In the genomic region with DNA sequence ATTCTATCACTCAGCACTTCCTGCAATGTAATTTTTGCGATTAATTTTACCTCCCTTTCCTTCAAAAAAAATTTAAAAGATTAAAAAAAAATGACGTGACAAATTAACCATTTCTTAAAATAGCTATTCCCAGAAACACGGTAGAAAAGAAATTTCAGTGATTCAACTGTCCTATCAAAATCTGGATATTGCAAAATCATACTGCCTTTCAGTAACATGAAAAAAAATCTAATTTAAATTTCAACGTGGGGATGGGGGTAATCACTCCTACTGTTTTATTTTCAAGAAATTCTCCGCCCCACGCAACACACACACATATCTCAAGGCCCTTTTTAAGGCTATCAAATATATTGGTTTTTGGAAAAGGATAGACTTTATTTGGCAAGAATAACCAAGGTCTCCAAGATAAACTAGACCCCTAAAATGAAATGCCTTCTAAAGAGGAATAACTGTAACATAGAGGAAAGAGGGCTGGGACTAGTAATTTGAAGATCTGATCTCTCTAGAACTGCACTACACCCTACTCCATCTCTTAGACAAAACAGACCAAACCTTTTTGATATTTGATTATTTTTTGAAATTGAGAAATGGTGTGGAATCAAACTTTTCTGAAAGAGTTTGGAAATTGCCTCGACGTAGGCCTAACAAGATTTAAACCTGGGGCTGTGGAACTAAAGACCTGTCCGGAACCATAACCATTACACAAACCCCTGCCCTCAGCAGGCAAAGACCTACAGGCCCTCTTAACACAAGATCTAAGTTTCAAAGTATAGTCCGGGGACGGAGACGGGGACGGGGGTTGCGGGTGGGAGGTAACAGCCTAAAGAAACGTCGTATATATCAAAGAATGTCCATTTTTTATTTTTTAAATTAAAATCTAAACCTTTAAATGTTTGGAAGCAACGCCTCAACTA, we compare ENCODE assay signal across 9 cellular contexts. TPM values are rescaled to one million over a fixed set of nuclear protein-coding genes. Genes with fewer than 3 reads are reported as not detected.
DNase-seq lines count a peak whose midpoint lies in the region; ATAC-seq and TF ChIP-seq lines count a peak whose summit lies in the region.
"Had no signal": no experiment of that assay in that cellular context is flagged by ENCODE, and none has a peak within 500 bp of the region (broad histone marks: within the 10 kb centered on the region; RNA-seq: fewer than 3 reads in every experiment).

No MANE protein-coding gene starts in this region.

- no peaks in the 10 kb centered on the region for H3K27me3 Mint-ChIP-seq in activated T-helper 1 cell treated with anti-CD3 and anti-CD28 coated beads, Interleukin-12 subunit alpha, Interleukin-12 subunit beta, Interleukin-2, Interleukin-4 antibody, amounts not matched to agents 30 ng/mL and 10 ng/mL and 1 ng/mL, durations not matched to agents 14 hours and 24 hours and 36 hours (ENCODE audit: insufficient read depth)

- TF ChIP-seq CTCF in AG09309 (IDR thresholded peaks at IDR 0.05; ENCODE audit: control insufficient read depth, insufficient read depth, low read depth, low read length, missing control alignments) (no peak), psoas muscle (IDR thresholded peaks at IDR 0.05) (no peak)

- H3K4me1 ChIP-seq in psoas muscle = peaks cover 12% of the 10 kb centered on the region

- WGBS in psoas muscle, 3 donors = 6 to 8% (median 7%) methylated on average over 17 of the region's 17 CpGs

- no peaks in the 10 kb centered on the region for H3K9me3 ChIP-seq in psoas muscle

- intact Hi-C loops in activated T-helper 1 cell treated with anti-CD3 and anti-CD28 coated beads, Interleukin-12 subunit alpha, Interleukin-12 subunit beta, Interleukin-2, Interleukin-4 antibody, amounts not matched to agents 30 ng/mL and 10 ng/mL and 1 ng/mL, durations not matched to agents 14 hours and 24 hours and 36 hours (cut with micrococcal nuclease) = loop anchor here (1.0 to 10.0 kb wide), 16 partner anchors 15 to 554 kb away; a partner anchor contains a TSS
- intact Hi-C loops in psoas muscle (cut with DNase I) = loop anchor here in 1 of 2 donors (1.0 to 5.0 kb wide), 3 partner anchors 20 to 102 kb away; no protein-coding TSS in a partner anchor

- DNase-seq in AG09309 (ENCODE audit: low read depth) (no peak), H7 (peak; percentile 50), globus pallidus (ENCODE audit: low spot score) (peak; percentile 29), psoas muscle (no peak)
- DNase-seq in activated T-helper 1 cell treated with anti-CD3 and anti-CD28 coated beads, Interleukin-12 subunit alpha, Interleukin-12 subunit beta, Interleukin-2, Interleukin-4 antibody, amounts not matched to agents 30 ng/mL and 10 ng/mL and 1 ng/mL, durations not matched to agents 14 hours and 24 hours and 36 hours (ENCODE audit: low spot score) = no peak
- DNase-seq in central memory CD4-positive, alpha-beta T cell = no peak

- H3K4me3 Mint-ChIP-seq in activated T-helper 1 cell treated with anti-CD3 and anti-CD28 coated beads, Interleukin-12 subunit alpha, Interleukin-12 subunit beta, Interleukin-2, Interleukin-4 antibody, amounts not matched to agents 30 ng/mL and 10 ng/mL and 1 ng/mL, durations not matched to agents 14 hours and 24 hours and 36 hours = peak overlapping the region; percentile 86

- H3K27ac Mint-ChIP-seq in activated T-helper 1 cell treated with anti-CD3 and anti-CD28 coated beads, Interleukin-12 subunit alpha, Interleukin-12 subunit beta, Interleukin-2, Interleukin-4 antibody, amounts not matched to agents 30 ng/mL and 10 ng/mL and 1 ng/mL, durations not matched to agents 14 hours and 24 hours and 36 hours = peak overlapping the region; percentile 88

- ATAC-seq in psoas muscle = no peak
- ATAC-seq in GM19328 (IDR thresholded peaks at IDR 0.05; ENCODE audit: unreplicated experiment) = no peak
- no peak for ATAC-seq in HG03457 (IDR thresholded peaks at IDR 0.05; ENCODE audit: unreplicated experiment)

- peaks cover 34% of the 10 kb centered on the region for H3K4me1 Mint-ChIP-seq in activated T-helper 1 cell treated with anti-CD3 and anti-CD28 coated beads, Interleukin-12 subunit alpha, Interleukin-12 subunit beta, Interleukin-2, Interleukin-4 antibody, amounts not matched to agents 30 ng/mL and 10 ng/mL and 1 ng/mL, durations not matched to agents 14 hours and 24 hours and 36 hours (ENCODE audit: low read depth)

- H3K36me3 ChIP-seq in H7 (replicated peaks; ENCODE audit: control insufficient read depth, insufficient read depth, low read length) (no peaks in the 10 kb centered on the region; the same call in 1 of the 2 replicates), psoas muscle (ENCODE audit: insufficient read depth in 1 of 2, low read depth in 1 of 2) (peaks cover 0 to 8% of the 10 kb centered on the region in 2 donors)

- H3K27ac ChIP-seq in psoas muscle = peak overlapping the region; percentile 94

- no peaks in the 10 kb centered on the region for H3K9me3 Mint-ChIP-seq in activated T-helper 1 cell treated with anti-CD3 and anti-CD28 coated beads, Interleukin-12 subunit alpha, Interleukin-12 subunit beta, Interleukin-2, Interleukin-4 antibody, amounts not matched to agents 30 ng/mL and 10 ng/mL and 1 ng/mL, durations not matched to agents 14 hours and 24 hours and 36 hours

- no peaks in the 10 kb centered on the region for H3K27me3 ChIP-seq in H7 (ENCODE audit: control insufficient read depth, insufficient read depth, low read length)
- no peaks in the 10 kb centered on the region for H3K27me3 ChIP-seq in psoas muscle (ENCODE audit: insufficient read depth in 3 of 3, low read length in 2 of 3)

- H3K4me3 ChIP-seq in AG09309 (ENCODE audit: control insufficient read depth, low read depth, low read length) (peak overlapping the region; percentile 81), H7 (ENCODE audit: insufficient read depth, low read depth, low read length) (peak overlapping the region; percentile 85), psoas muscle (peak overlapping the region; percentile 86)

- H3K36me3 Mint-ChIP-seq in activated T-helper 1 cell treated with anti-CD3 and anti-CD28 coated beads, Interleukin-12 subunit alpha, Interleukin-12 subunit beta, Interleukin-2, Interleukin-4 antibody, amounts not matched to agents 30 ng/mL and 10 ng/mL and 1 ng/mL, durations not matched to agents 14 hours and 24 hours and 36 hours (ENCODE audit: low read depth) = peaks cover 17% of the 10 kb centered on the region

RNA-seq across cellular contexts. Expression of a gene that starts 0.9 kb away (rescaled TPM):
- total RNA-seq in H7 (2014; rRNA removed; shearing (Covaris generic)) = 38.6 and 53.4 TPM in 2 replicates
- total RNA-seq in activated T-helper 1 cell treated with anti-CD3 and anti-CD28 coated beads, Interleukin-12 subunit alpha, Interleukin-12 subunit beta, Interleukin-2, Interleukin-4 antibody, amounts not matched to agents 30 ng/mL and 10 ng/mL and 1 ng/mL, durations not matched to agents 14 hours and 24 hours and 36 hours = 32.4 and 32.5 TPM in 2 replicates
- total RNA-seq in psoas muscle = 10 to 100 TPM; 38.0 to 38.9 (median 38.5) TPM
- 10 to 100 TPM; 11.5 to 29.4 (median 13.6) TPM for polyA plus RNA-seq in psoas muscle

RNA-seq across cellular contexts. Expression of a gene that starts 11.5 kb away (rescaled TPM):
- total RNA-seq in H7 (2014; rRNA removed; shearing (Covaris generic)) = not detected in 2 replicates
- total RNA-seq in activated T-helper 1 cell treated with anti-CD3 and anti-CD28 coated beads, Interleukin-12 subunit alpha, Interleukin-12 subunit beta, Interleukin-2, Interleukin-4 antibody, amounts not matched to agents 30 ng/mL and 10 ng/mL and 1 ng/mL, durations not matched to agents 14 hours and 24 hours and 36 hours = not detected in 2 replicates
- total RNA-seq in psoas muscle = not detected
- not detected for polyA plus RNA-seq in psoas muscle
- total RNA-seq: renal cortical epithelial cell had no signal

RNA-seq across cellular contexts. Expression of a gene that starts 50.7 kb away (rescaled TPM):
- total RNA-seq in H7 (2014; rRNA removed; shearing (Covaris generic)) = 67.9 and 74.9 TPM in 2 replicates
- total RNA-seq in activated T-helper 1 cell treated with anti-CD3 and anti-CD28 coated beads, Interleukin-12 subunit alpha, Interleukin-12 subunit beta, Interleukin-2, Interleukin-4 antibody, amounts not matched to agents 30 ng/mL and 10 ng/mL and 1 ng/mL, durations not matched to agents 14 hours and 24 hours and 36 hours = 60.6 and 63.7 TPM in 2 replicates
- 10 to 100 TPM; 19.4 to 27.1 (median 20.4) TPM for total RNA-seq in psoas muscle
- 10 to 100 TPM; 12.8 to 14.8 (median 13.5) TPM for polyA plus RNA-seq in psoas muscle

Comparison
In these comparisons a context has a peak if more than half of its experiments do, and no peak if none do; other contexts are left out.
1. DNase-seq: peak in H7 (single experiment) and globus pallidus (single experiment); none in AG09309 (single experiment), activated T-helper 1 cell treated with anti-CD3 and anti-CD28 coated beads, Interleukin-12 subunit alpha, Interleukin-12 subunit beta, Interleukin-2, Interleukin-4 antibody, amounts not matched to agents 30 ng/mL and 10 ng/mL and 1 ng/mL, durations not matched to agents 14 hours and 24 hours and 36 hours (single experiment), psoas muscle (0 of 2) and central memory CD4-positive, alpha-beta T cell (single experiment).
2. Peak in every context shown above with its lines, with median percentiles within 50 percentile points of each other: H3K4me3 ChIP-seq.